In the genomic region with DNA sequence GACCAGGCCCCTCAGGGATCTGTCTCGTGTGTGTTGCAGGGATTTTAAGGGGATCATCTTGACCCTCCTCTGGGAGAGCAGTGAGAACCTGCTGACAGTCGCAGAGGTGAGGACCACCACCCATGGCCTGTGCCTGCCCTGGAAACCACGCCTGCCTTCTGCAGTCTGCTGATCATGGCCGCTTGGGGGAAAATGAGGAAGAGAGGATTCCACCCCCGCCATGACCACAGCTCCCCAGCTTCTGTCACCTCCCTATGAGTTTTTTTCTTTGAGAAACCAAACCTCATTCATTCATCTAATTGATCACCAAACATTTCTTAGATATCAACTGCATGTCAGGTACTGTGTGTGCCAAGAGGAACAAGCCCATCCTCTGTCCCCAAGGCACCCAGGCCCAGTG, we compare ENCODE assay signal across 19 cellular contexts.
"Had no signal": no experiment of that assay in that cellular context is flagged by ENCODE, and none has a peak within 500 bp of the region (broad histone marks: within the 10 kb centered on the region; RNA-seq: fewer than 3 reads in every experiment).

No MANE protein-coding gene starts in this region.

- H3K4me1 ChIP-seq: colonic mucosa, left ventricle myocardium inferior, parathyroid adenoma had no signal

- DNase-seq: activated B cell treated with CpG ODN at 0.5 μM for 24 hours; activated CD4-positive, alpha-beta T cell treated with anti-CD3 and anti-CD28 coated beads for 48 hours; activated CD8-positive, alpha-beta memory T cell treated with anti-CD3 and anti-CD28 coated beads, Interleukin-2, amount 50 U/mL, for 4 hours; activated CD8-positive, alpha-beta T cell treated with anti-CD3 and anti-CD28 coated beads, Interleukin-2, amount 10 ng/mL, durations not matched to agents 7 days and 5 days; activated gamma-delta T cell; activated T-cell treated with anti-CD3 and anti-CD28 coated beads, Interleukin-2, amount 50 U/mL, for 48 hours; caudate nucleus; colonic mucosa; effector CD4-positive, alpha-beta T cell; foreskin fibroblast; hypothalamus; left ventricle myocardium inferior; mesenchymal stem cell; naive thymus-derived CD8-positive, alpha-beta T cell; T1000 had no signal

- H3K4me3 Mint-ChIP-seq: activated B cell treated with CpG ODN at 0.5 μM for 24 hours; activated CD8-positive, alpha-beta T cell treated with anti-CD3 and anti-CD28 coated beads, Interleukin-2, amount 10 ng/mL, durations not matched to agents 7 days and 5 days; naive thymus-derived CD8-positive, alpha-beta T cell; stimulated activated memory B cell treated with anti-CD40 and anti-IgM and Interleukin-4, amounts not matched to agents 10 μg/mL and 1 μg/mL and 100 μg/mL, for 72 hours had no signal

- ATAC-seq: activated CD8-positive, alpha-beta T cell treated with anti-CD3 and anti-CD28 coated beads, Interleukin-2, amount 10 ng/mL, durations not matched to agents 7 days and 5 days; activated naive CD4-positive, alpha-beta T cell treated with anti-CD3 and anti-CD28 coated beads, Interleukin-2, amount 50 U/mL, for 72 hours; naive thymus-derived CD8-positive, alpha-beta T cell; stimulated activated memory B cell treated with anti-CD40 and anti-IgM and Interleukin-4, amounts not matched to agents 10 μg/mL and 1 μg/mL and 100 μg/mL, for 72 hours had no signal

- H3K36me3 ChIP-seq: colonic mucosa, neutrophil had no signal

- H3K27ac Mint-ChIP-seq: activated B cell treated with CpG ODN at 0.5 μM for 24 hours; activated CD8-positive, alpha-beta T cell treated with anti-CD3 and anti-CD28 coated beads, Interleukin-2, amount 10 ng/mL, durations not matched to agents 7 days and 5 days; stimulated activated memory B cell treated with anti-CD40 and anti-IgM and Interleukin-4, amounts not matched to agents 10 μg/mL and 1 μg/mL and 100 μg/mL, for 72 hours had no signal

- H3K9me3 ChIP-seq: colonic mucosa, neutrophil had no signal

- H3K27me3 ChIP-seq: colonic mucosa, neutrophil had no signal

- H3K27ac ChIP-seq: colonic mucosa, left ventricle myocardium inferior, neutrophil, parathyroid adenoma had no signal

- H3K27me3 Mint-ChIP-seq: activated B cell treated with CpG ODN at 0.5 μM for 24 hours; naive thymus-derived CD8-positive, alpha-beta T cell; stimulated activated memory B cell treated with anti-CD40 and anti-IgM and Interleukin-4, amounts not matched to agents 10 μg/mL and 1 μg/mL and 100 μg/mL, for 72 hours had no signal

- H3K4me3 ChIP-seq: colonic mucosa, left ventricle myocardium inferior had no signal
